Comparison of ENCODE assay signal across 18 cellular contexts in genomic region chr1:201911827-201912571, GRCh38. TPM values are rescaled to one million over a fixed set of nuclear protein-coding genes. Genes with fewer than 3 reads are reported as not detected.
DNase-seq lines count a peak whose midpoint lies in the region; ATAC-seq and TF ChIP-seq lines count a peak whose summit lies in the region.
"Had no signal": no experiment of that assay in that cellular context is flagged by ENCODE, and none has a peak within 500 bp of the region (broad histone marks: within the 10 kb centered on the region; RNA-seq: fewer than 3 reads in every experiment).

No MANE protein-coding gene starts in this region.

- no peak overlapping the region for H3K4ac ChIP-seq in mesendoderm (ENCODE audit: low read depth, low read length)

- POLR2A ChIA-PET in HEK293 (lab: Yijun Ruan, JAX) = no interaction called here

- WGBS in mesendoderm (ENCODE audit: extremely low coverage, insufficient coverage, low lambda C conversion rate) = no CpG with 5 or more reads among the region's 4 CpGs

- no peak overlapping the region for H3K18ac ChIP-seq in mesendoderm (ENCODE audit: low read length)

- H2BK15ac ChIP-seq in mesendoderm (replicated peaks; ENCODE audit: low read depth) = no peak overlapping the region

- no peaks in the 10 kb centered on the region for H3K4me1 ChIP-seq in HEK293 (ENCODE audit: control insufficient read depth, insufficient read depth, low read length)
- peaks cover 5% of the 10 kb centered on the region for H3K4me1 ChIP-seq in NT2/D1 (ENCODE audit: insufficient read depth, insufficient read length)
- H3K4me1 ChIP-seq in mesendoderm (ENCODE audit: control insufficient read depth, low read depth, low read length) = peaks cover 3% of the 10 kb centered on the region
- H3K4me1 ChIP-seq in stomach smooth muscle (ENCODE audit: control insufficient read depth, insufficient read depth, low read length) = peaks cover 91% of the 10 kb centered on the region

- H3K79me1 ChIP-seq in mesendoderm (ENCODE audit: low read length) = no peaks in the 10 kb centered on the region

- ATAC-seq in GM21381 (IDR thresholded peaks at IDR 0.05; ENCODE audit: unreplicated experiment) = no peak
- ATAC-seq: stimulated activated memory B cell treated with anti-CD40 and anti-IgM and Interleukin-4, amounts not matched to agents 10 μg/mL and 1 μg/mL and 100 μg/mL, for 72 hours had no signal

- H3K9ac ChIP-seq in NT2/D1 (ENCODE audit: insufficient read length, low read depth) (peak overlapping the region; percentile 12), mesendoderm (ENCODE audit: low read length) (no peak overlapping the region), stomach smooth muscle (ENCODE audit: low read length in 2 of 2) (peak overlapping the region in 1 of 2 donors; percentile 6)

- H3K56ac ChIP-seq in mesendoderm (ENCODE audit: low read length) = no peak overlapping the region

- H3K9me3 ChIP-seq in HEK293 (ENCODE audit: control insufficient read depth, insufficient read depth, low read depth, low read length) (no peaks in the 10 kb centered on the region), NT2/D1 (ENCODE audit: insufficient read depth, low read length) (no peaks in the 10 kb centered on the region), stomach smooth muscle (ENCODE audit: control insufficient read depth in 2 of 2, low read length in 2 of 2) (no peaks in the 10 kb centered on the region)
- H3K9me3 ChIP-seq: Peyer's patch had no signal

- DNase-seq in NT2/D1 (ENCODE audit: low read depth, low spot score) = no peak
- DNase-seq in mesendoderm = peak; percentile 48
- no peak for DNase-seq in GM19238 (ENCODE audit: insufficient read length, low spot score)
- DNase-seq in glomerular visceral epithelial cell (ENCODE audit: extremely low spot score) = no peak
- no peak for DNase-seq in NCI-H1105 (lab: John Stamatoyannopoulos, UW)
- DNase-seq: activated CD4-positive, alpha-beta T cell treated with anti-CD3 and anti-CD28 coated beads, Interleukin-2, amount 50 U/mL, for 1 hour; Calu3; GDM1; hypothalamus; MM.1S; NCI-H2029; occipital lobe had no signal

- no peak overlapping the region for H3K4me2 ChIP-seq in mesendoderm (ENCODE audit: low read length)
- H3K4me2 ChIP-seq: smooth muscle cell had no signal

- H3K4me3 ChIP-seq in HEK293 (ENCODE audit: low read depth, low read length) (no peak overlapping the region), NT2/D1 (ENCODE audit: insufficient read length, low read depth) (no peak overlapping the region), mesendoderm (ENCODE audit: low read length) (no peak overlapping the region), stomach smooth muscle (ENCODE audit: low read length in 2 of 2) (no peak overlapping the region)
- H3K4me3 ChIP-seq: Peyer's patch, smooth muscle cell had no signal

- H3K27me3 ChIP-seq in NT2/D1 (ENCODE audit: insufficient read depth, insufficient read length) (no peaks in the 10 kb centered on the region), mesendoderm (ENCODE audit: insufficient read depth, low read length, poor library complexity) (no peaks in the 10 kb centered on the region), stomach smooth muscle (ENCODE audit: control insufficient read depth in 1 of 2, insufficient read depth in 2 of 2, low read length in 2 of 2) (no peaks in the 10 kb centered on the region)
- H3K27me3 ChIP-seq: Peyer's patch had no signal

- H2BK120ac ChIP-seq in mesendoderm (ENCODE audit: low read depth, low read length) = no peak overlapping the region

- H3K79me2 ChIP-seq in mesendoderm (ENCODE audit: control insufficient read depth, insufficient read depth, low read length) = no peaks in the 10 kb centered on the region

- H3K23ac ChIP-seq in mesendoderm (ENCODE audit: low read length) = no peak overlapping the region

- CTCF ChIA-PET in HEK293 (lab: Yijun Ruan, JAX) = interaction anchor here (0.6 to 4.6 kb wide), 3 partner anchors 15 to 69 kb away, joined by 4 to 24 read pairs (median 5); no protein-coding TSS in a partner anchor

- H3K27ac ChIP-seq in HEK293 (ENCODE audit: extremely low read depth, low read depth, low read length) (no peak overlapping the region), mesendoderm (ENCODE audit: low read depth, low read length) (no peak overlapping the region), stomach smooth muscle (ENCODE audit: low read length) (peak overlapping the region; percentile 97)

- H3K36me3 ChIP-seq in HEK293 (ENCODE audit: control insufficient read depth in 2 of 2, insufficient read depth in 1 of 2, low read length in 2 of 2) (no peaks in the 10 kb centered on the region), NT2/D1 (ENCODE audit: insufficient read depth, insufficient read length, low read length) (no peaks in the 10 kb centered on the region), mesendoderm (ENCODE audit: control insufficient read depth, insufficient read depth, low read length) (no peaks in the 10 kb centered on the region), stomach smooth muscle (ENCODE audit: control insufficient read depth in 2 of 2, insufficient read depth in 2 of 2, low read length in 2 of 2) (peaks cover 11 to 17% of the 10 kb centered on the region in 2 donors)
- H3K36me3 ChIP-seq: Peyer's patch had no signal

- H4K5ac ChIP-seq in mesendoderm (ENCODE audit: low read length) = no peak overlapping the region

- H4K8ac ChIP-seq in mesendoderm (ENCODE audit: low read depth, low read length) = no peak overlapping the region

- TF ChIP-seq CTCF in HEK293 (tag by site-specific recombination; IDR thresholded peaks at IDR 0.05) = no peak

- H2BK5ac ChIP-seq in mesendoderm (ENCODE audit: low read length) = no peak overlapping the region

- H2AK5ac ChIP-seq in mesendoderm (ENCODE audit: low read length) = no peak overlapping the region

TF ChIP-seq in HEK293, 187 proteins besides CTCF, POLR2A, EP300 and RAD21 (continues in another document):
- TF ChIP-seq ZNF654 (tag by site-specific recombination; IDR thresholded peaks at IDR 0.05; ENCODE audit: low read depth) (no peak), ZNF341 (tag by site-specific recombination; IDR thresholded peaks at IDR 0.05; ENCODE audit: low read depth) (no peak), PRDM10 (tag by site-specific recombination; IDR thresholded peaks at IDR 0.05) (0 out of 2 replicates have a peak, but pooled peaks have one; percentile 15), ZNF692 (tag by site-specific recombination; IDR thresholded peaks at IDR 0.05) (no peak)

RNA-seq across cellular contexts. Expression of gene SHISA4, which starts 23.3 kb away (rescaled TPM):
- polyA plus RNA-seq in mesendoderm (2013, experiment 1 of 2) = 2.5 TPM
- polyA plus RNA-seq in mesendoderm (2013, experiment 2 of 2) = 2.7 TPM

RNA-seq across cellular contexts. Expression of gene LMOD1, which starts 34.3 kb away (rescaled TPM):
- polyA plus RNA-seq in mesendoderm (2013, experiment 1 of 2) = 0.11 TPM
- 0.13 TPM for polyA plus RNA-seq in mesendoderm (2013, experiment 2 of 2)

RNA-seq across cellular contexts. Expression of gene TIMM17A, which starts 43.3 kb away (rescaled TPM):
- polyA plus RNA-seq in mesendoderm (2013, experiment 1 of 2) = 52.3 TPM
- polyA plus RNA-seq in mesendoderm (2013, experiment 2 of 2) = 50.5 TPM
